21 cellular contexts compared by ENCODE assay signal in genomic region chr6:90397047-90397446, GRCh38.
DNase-seq lines count a peak whose midpoint lies in the region; ATAC-seq and TF ChIP-seq lines count a peak whose summit lies in the region.
"Had no signal": no experiment of that assay in that cellular context is flagged by ENCODE, and none has a peak within 500 bp of the region (broad histone marks: within the 10 kb centered on the region; RNA-seq: fewer than 3 reads in every experiment).

No MANE protein-coding gene starts in this region.

- 89 to 95% (median 92%) methylated on average over 4 of the region's 4 CpGs for WGBS in spleen, 5 donors

- no peak overlapping the region for H3K4me3 Mint-ChIP-seq in activated CD8-positive, alpha-beta memory T cell treated with anti-CD3 and anti-CD28 coated beads, Interleukin-2, amount 10 ng/mL, durations not matched to agents 7 days and 5 days
- peak overlapping the region; percentile 9 for H3K4me3 Mint-ChIP-seq in activated naive CD8-positive, alpha-beta T cell treated with anti-CD3 and anti-CD28 coated beads for 36 hours
- H3K4me3 Mint-ChIP-seq: CD14-positive monocyte, neural progenitor cell had no signal

- TF ChIP-seq CTCF in Loucy (conservative IDR thresholded peaks at IDR 0.05; ENCODE audit: low read length) (no peak), parathyroid adenoma (IDR thresholded peaks at IDR 0.05) (no peak), uterus (IDR thresholded peaks at IDR 0.05) (no peak), spleen (IDR thresholded peaks at IDR 0.05 in 8 of 11, conservative IDR thresholded peaks at IDR 0.05 in 3 of 11) (no peak)

- CTCF ChIA-PET in activated CD8-positive, alpha-beta memory T cell treated with anti-CD3 and anti-CD28 coated beads, Interleukin-2, amount 10 ng/mL, durations not matched to agents 7 days and 5 days (lab: Charles Lee): interaction anchor here (0.8 to 8.4 kb wide), 13 partner anchors 15 to 457 kb away, joined by 3 to 71 read pairs (median 4); no protein-coding TSS in a partner anchor

- peaks cover 3% of the 10 kb centered on the region for H3K36me3 Mint-ChIP-seq in activated CD8-positive, alpha-beta memory T cell treated with anti-CD3 and anti-CD28 coated beads, Interleukin-2, amount 10 ng/mL, durations not matched to agents 7 days and 5 days
- H3K36me3 Mint-ChIP-seq in activated naive CD8-positive, alpha-beta T cell treated with anti-CD3 and anti-CD28 coated beads for 36 hours: no peaks in the 10 kb centered on the region
- H3K36me3 Mint-ChIP-seq: CD14-positive monocyte, neural progenitor cell had no signal

- TF ChIP-seq POLR2A in uterus (IDR thresholded peaks at IDR 0.05) (no peak), spleen (IDR thresholded peaks at IDR 0.05) (no peak)

- no peak for DNase-seq in activated CD8-positive, alpha-beta memory T cell treated with anti-CD3 and anti-CD28 coated beads, Interleukin-2, amount 10 ng/mL, durations not matched to agents 7 days and 5 days
- no peak for DNase-seq in activated CD8-positive, alpha-beta memory T cell treated with anti-CD3 and anti-CD28 coated beads, Interleukin-2, amount 50 U/mL, for 48 hours
- no peak for DNase-seq in activated naive CD8-positive, alpha-beta T cell treated with anti-CD3 and anti-CD28 coated beads for 36 hours
- DNase-seq in uterus: no peak
- DNase-seq in spleen: no peak
- DNase-seq: aorta; central memory CD4-positive, alpha-beta T cell; NCI-H1436 treated with DMSO at 0.1 percent for 48 hours; Peyer's patch; stimulated activated CD4-positive, alpha-beta T cell treated with anti-CD3 and anti-CD28 coated beads, Interleukin-4, amount 100 ng/mL, for 24 hours had no signal

- no peaks in the 10 kb centered on the region for H3K9me3 Mint-ChIP-seq in activated CD8-positive, alpha-beta memory T cell treated with anti-CD3 and anti-CD28 coated beads, Interleukin-2, amount 10 ng/mL, durations not matched to agents 7 days and 5 days (ENCODE audit: low read depth)
- H3K9me3 Mint-ChIP-seq in activated naive CD8-positive, alpha-beta T cell treated with anti-CD3 and anti-CD28 coated beads for 36 hours: no peaks in the 10 kb centered on the region
- H3K9me3 Mint-ChIP-seq: CD14-positive monocyte, neural progenitor cell had no signal

- H3F3A ChIP-seq in Loucy (ENCODE audit: low read depth): peaks cover 11% of the 10 kb centered on the region

- H2AFZ ChIP-seq in Loucy (ENCODE audit: low read length) (no peak overlapping the region), parathyroid adenoma (peak overlapping the region; percentile 19)
- H2AFZ ChIP-seq: neural progenitor cell had no signal

- H3K79me2 ChIP-seq in Loucy (ENCODE audit: insufficient read depth, low read length) (no peaks in the 10 kb centered on the region), parathyroid adenoma (no peaks in the 10 kb centered on the region)

- peaks cover 87% of the 10 kb centered on the region for H3K4me1 Mint-ChIP-seq in activated CD8-positive, alpha-beta memory T cell treated with anti-CD3 and anti-CD28 coated beads, Interleukin-2, amount 10 ng/mL, durations not matched to agents 7 days and 5 days
- H3K4me1 Mint-ChIP-seq in activated naive CD8-positive, alpha-beta T cell treated with anti-CD3 and anti-CD28 coated beads for 36 hours: peaks cover 75% of the 10 kb centered on the region

- H3K4me3 ChIP-seq in Loucy (ENCODE audit: low read length, poor library complexity, severe bottlenecking) (peak overlapping the region; percentile 59), parathyroid adenoma (ENCODE audit: low read depth, low read length) (no peak overlapping the region), uterus (no peak overlapping the region), spleen (no peak overlapping the region)
- H3K4me3 ChIP-seq: esophagus muscularis mucosa, HAP-1, neural progenitor cell, Peyer's patch, SJSA1, smooth muscle cell, suprapubic skin, vagina had no signal

- H3K27me3 Mint-ChIP-seq in activated CD8-positive, alpha-beta memory T cell treated with anti-CD3 and anti-CD28 coated beads, Interleukin-2, amount 10 ng/mL, durations not matched to agents 7 days and 5 days: peaks cover 4% of the 10 kb centered on the region
- no peaks in the 10 kb centered on the region for H3K27me3 Mint-ChIP-seq in activated naive CD8-positive, alpha-beta T cell treated with anti-CD3 and anti-CD28 coated beads for 36 hours

- H3K27me3 ChIP-seq in Loucy (ENCODE audit: insufficient read depth, low read length, poor library complexity, severe bottlenecking): no peaks in the 10 kb centered on the region
- H3K27me3 ChIP-seq in parathyroid adenoma (ENCODE audit: control insufficient read depth, insufficient read depth, low read length): no peaks in the 10 kb centered on the region
- H3K27me3 ChIP-seq in uterus: no peaks in the 10 kb centered on the region
- no peaks in the 10 kb centered on the region for H3K27me3 ChIP-seq in spleen (replicated peaks in 1 of 7)
- H3K27me3 ChIP-seq: neural progenitor cell, Peyer's patch, SJSA1, vagina had no signal

- no peaks in the 10 kb centered on the region for H4K20me1 ChIP-seq in Loucy (ENCODE audit: insufficient read depth, low read length, poor library complexity, severe bottlenecking)

- H3K9ac ChIP-seq in Loucy (ENCODE audit: low read depth, low read length, poor library complexity, severe bottlenecking): peak overlapping the region; percentile 66
- H3K9ac ChIP-seq in parathyroid adenoma: no peak overlapping the region
- H3K9ac ChIP-seq: neural progenitor cell had no signal

- H3K27ac ChIP-seq in parathyroid adenoma: no peak overlapping the region
- no peak overlapping the region for H3K27ac ChIP-seq in uterus
- no peak overlapping the region for H3K27ac ChIP-seq in spleen
- H3K27ac ChIP-seq: esophagus muscularis mucosa, neural progenitor cell, Peyer's patch, SJSA1, suprapubic skin, vagina had no signal

- H3K4me1 ChIP-seq in Loucy (ENCODE audit: insufficient read depth, low read length, poor library complexity, severe bottlenecking): peaks cover 85% of the 10 kb centered on the region
- peaks cover 18% of the 10 kb centered on the region for H3K4me1 ChIP-seq in parathyroid adenoma
- no peaks in the 10 kb centered on the region for H3K4me1 ChIP-seq in uterus
- H3K4me1 ChIP-seq in spleen: peaks cover 0 to 48% (median 23%) of the 10 kb centered on the region in 6 donors
- H3K4me1 ChIP-seq: HAP-1, neural progenitor cell, Peyer's patch, suprapubic skin, vagina had no signal

- intact Hi-C loops in uterus (cut with DNase I; ENCODE audit: low total_unique reads) (loop anchor here (10.0 kb wide), 1 partner anchor 452 kb away; no protein-coding TSS in a partner anchor), spleen (cut with DNase I; ENCODE audit: low total_unique reads) (loop anchor here (10.0 kb wide), 1 partner anchor 452 kb away; no protein-coding TSS in a partner anchor)

- H3K4me2 ChIP-seq in Loucy (ENCODE audit: low read depth, low read length, poor library complexity, severe bottlenecking) (peak overlapping the region; percentile 78), parathyroid adenoma (ENCODE audit: low read length) (no peak overlapping the region)
- H3K4me2 ChIP-seq: neural progenitor cell, smooth muscle cell had no signal

- H3K36me3 ChIP-seq in Loucy (ENCODE audit: insufficient read depth, low read length): no peaks in the 10 kb centered on the region
- no peaks in the 10 kb centered on the region for H3K36me3 ChIP-seq in parathyroid adenoma (ENCODE audit: control insufficient read depth, insufficient read depth, low read length)
- no peaks in the 10 kb centered on the region for H3K36me3 ChIP-seq in uterus
- no peaks in the 10 kb centered on the region for H3K36me3 ChIP-seq in spleen
- H3K36me3 ChIP-seq: esophagus muscularis mucosa, HAP-1, neural progenitor cell, Peyer's patch, SJSA1, suprapubic skin, vagina had no signal

- no peak for ATAC-seq in activated CD8-positive, alpha-beta memory T cell treated with anti-CD3 and anti-CD28 coated beads, Interleukin-2, amount 10 ng/mL, durations not matched to agents 7 days and 5 days
- no peak for ATAC-seq in HG03095 (IDR thresholded peaks at IDR 0.05; ENCODE audit: unreplicated experiment)

- no peaks in the 10 kb centered on the region for H3K9me3 ChIP-seq in Loucy (ENCODE audit: insufficient read depth, low read depth, low read length)
- H3K9me3 ChIP-seq in parathyroid adenoma (ENCODE audit: control insufficient read depth, low read length): no peaks in the 10 kb centered on the region
- H3K9me3 ChIP-seq in uterus: no peaks in the 10 kb centered on the region
- H3K9me3 ChIP-seq in spleen: no peaks in the 10 kb centered on the region
- H3K9me3 ChIP-seq: esophagus muscularis mucosa, HAP-1, Peyer's patch, SJSA1, suprapubic skin, vagina had no signal

- H3K9me2 ChIP-seq in Loucy (replicated peaks; ENCODE audit: low read depth, low read length): no peaks in the 10 kb centered on the region

- H3K27ac Mint-ChIP-seq in activated CD8-positive, alpha-beta memory T cell treated with anti-CD3 and anti-CD28 coated beads, Interleukin-2, amount 10 ng/mL, durations not matched to agents 7 days and 5 days: peak overlapping the region; percentile 83
- peak overlapping the region; percentile 97 for H3K27ac Mint-ChIP-seq in activated naive CD8-positive, alpha-beta T cell treated with anti-CD3 and anti-CD28 coated beads for 36 hours
- H3K27ac Mint-ChIP-seq: CD14-positive monocyte, neural progenitor cell had no signal
